ENCODE assay signal across 11 cellular contexts in genomic region chr3:23712095-23712494, GRCh38.
DNase-seq lines count a peak whose midpoint lies in the region; ATAC-seq, FAIRE-seq and TF ChIP-seq lines count a peak whose summit lies in the region.
"Had no signal": no experiment of that assay in that cellular context is flagged by ENCODE, and none has a peak within 500 bp of the region (broad histone marks: within the 10 kb centered on the region; RNA-seq: fewer than 3 reads in every experiment).

No MANE protein-coding gene starts in this region.

- peaks cover 19 to 25% of the 10 kb centered on the region in 2 donors for H3K4me1 Mint-ChIP-seq in natural killer cell treated with Interleukin-12 subunit alpha and Interleukin-12 subunit beta and Interleukin-15 and Interleukin-18, amount 100 ng/mL, for 72 hours (ENCODE audit: low read depth in 2 of 2)
- H3K4me1 Mint-ChIP-seq in natural killer cell = peaks cover 23 to 27% of the 10 kb centered on the region in 2 donors

- H4K20me1 ChIP-seq in endothelial cell of umbilical vein (replicated peaks; ENCODE audit: control insufficient read depth, extremely low read depth, insufficient read depth, low read length) = no peaks in the 10 kb centered on the region

- H3K36me3 Mint-ChIP-seq in natural killer cell treated with Interleukin-12 subunit alpha and Interleukin-12 subunit beta and Interleukin-15 and Interleukin-18, amount 100 ng/mL, for 72 hours = no peaks in the 10 kb centered on the region
- H3K36me3 Mint-ChIP-seq in natural killer cell = peaks cover 7% of the 10 kb centered on the region

- H3K4me3 ChIP-seq in endothelial cell of umbilical vein (replicated peaks in 1 of 3; ENCODE audit: insufficient read depth in 1 of 3, low read depth in 1 of 3, low read length in 3 of 3) = no peak overlapping the region
- H3K4me3 ChIP-seq in thoracic aorta = peak overlapping the region; percentile 10
- no peak overlapping the region for H3K4me3 ChIP-seq in SJCRH30
- H3K4me3 ChIP-seq in left lung = no peak overlapping the region
- H3K4me3 ChIP-seq: SJSA1 had no signal

- dilution Hi-C loops in endothelial cell of umbilical vein (cut with MboI; ENCODE audit: extremely low pct_ligation_motif_present, low sequenced_read_pairs) = no loop called here

- BruUV-seq in endothelial cell of umbilical vein (replicated peaks; lab: Mats Ljungman, UMichigan) = no TSS peak

- H3K9me1 ChIP-seq in endothelial cell of umbilical vein (replicated peaks; ENCODE audit: control insufficient read depth, extremely low read depth, insufficient read depth, low read length) = no peaks in the 10 kb centered on the region

- H3K9ac ChIP-seq in endothelial cell of umbilical vein (replicated peaks; ENCODE audit: extremely low read depth, insufficient read depth, low read length) = no peak overlapping the region

- no peak for DNase-seq in natural killer cell treated with Interleukin-12 subunit alpha and Interleukin-12 subunit beta and Interleukin-15 and Interleukin-18, amount 100 ng/mL, for 72 hours (ENCODE audit: low spot score)
- DNase-seq in natural killer cell (no peak), endothelial cell of umbilical vein (ENCODE audit: low read depth, low spot score) (no peak), thoracic aorta (ENCODE audit: low spot score) (no peak), OCI-M2 (lab: John Stamatoyannopoulos, UW; ENCODE audit: unreplicated experiment) (no peak), SJCRH30 (no peak), left lung (no peak)
- DNase-seq: activated T-cell treated with anti-CD3 and anti-CD28 coated beads, Interleukin-2, amount 50 U/mL, for 24 hours had no signal

- FAIRE-seq in endothelial cell of umbilical vein (lab: Jason Lieb, UNC) = no peak

- no peak overlapping the region for H3K27ac Mint-ChIP-seq in natural killer cell treated with Interleukin-12 subunit alpha and Interleukin-12 subunit beta and Interleukin-15 and Interleukin-18, amount 100 ng/mL, for 72 hours
- no peak overlapping the region for H3K27ac Mint-ChIP-seq in natural killer cell
- H3K27ac Mint-ChIP-seq: activated T-cell treated with anti-CD3 and anti-CD28 coated beads, Interleukin-2, amount 50 U/mL, for 24 hours had no signal

- H3K79me2 ChIP-seq in endothelial cell of umbilical vein (ENCODE audit: control insufficient read depth, insufficient read depth, low read length) = no peaks in the 10 kb centered on the region

- TF ChIP-seq POLR2A in endothelial cell of umbilical vein (IDR thresholded peaks at IDR 0.05; ENCODE audit: low read depth, low read length) = no peak

- no peak overlapping the region for H2AFZ ChIP-seq in endothelial cell of umbilical vein (ENCODE audit: low read depth, low read length)

- H3K4me2 ChIP-seq in endothelial cell of umbilical vein (ENCODE audit: insufficient read depth, low read length) = peak overlapping the region; percentile 76

- POLR2A ChIA-PET in endothelial cell of umbilical vein (lab: Charles Lee) = no interaction called here

- H3K9me3 ChIP-seq in endothelial cell of umbilical vein (replicated peaks; ENCODE audit: control insufficient read depth, insufficient read depth, low read length) = no peaks in the 10 kb centered on the region
- H3K9me3 ChIP-seq in thoracic aorta = no peaks in the 10 kb centered on the region
- H3K9me3 ChIP-seq in SJCRH30 (replicated peaks) = no peaks in the 10 kb centered on the region
- H3K9me3 ChIP-seq in left lung = no peaks in the 10 kb centered on the region

- peak; percentile 68 to 76 for ATAC-seq in natural killer cell treated with Interleukin-12 subunit alpha and Interleukin-12 subunit beta and Interleukin-15 and Interleukin-18, amount 100 ng/mL, for 72 hours
- ATAC-seq in natural killer cell (no peak), HG03135 (IDR thresholded peaks at IDR 0.05; ENCODE audit: unreplicated experiment) (peak; percentile 79), thoracic aorta (ENCODE audit: insufficient number of reproducible peaks, low FRiP score, low read depth) (no peak), left lung (no peak)

- no peak overlapping the region for H3K27ac ChIP-seq in endothelial cell of umbilical vein (ENCODE audit: insufficient read depth, low read depth, low read length)
- no peak overlapping the region for H3K27ac ChIP-seq in thoracic aorta
- no peak overlapping the region for H3K27ac ChIP-seq in SJCRH30
- H3K27ac ChIP-seq in left lung = peak overlapping the region in 1 of 2 donors; percentile 18
- H3K27ac ChIP-seq: epithelial cell of prostate, SJSA1 had no signal

- H3K9me3 Mint-ChIP-seq in natural killer cell treated with Interleukin-12 subunit alpha and Interleukin-12 subunit beta and Interleukin-15 and Interleukin-18, amount 100 ng/mL, for 72 hours = no peaks in the 10 kb centered on the region
- no peaks in the 10 kb centered on the region for H3K9me3 Mint-ChIP-seq in natural killer cell

- H3K4me3 Mint-ChIP-seq in natural killer cell treated with Interleukin-12 subunit alpha and Interleukin-12 subunit beta and Interleukin-15 and Interleukin-18, amount 100 ng/mL, for 72 hours = no peak overlapping the region
- no peak overlapping the region for H3K4me3 Mint-ChIP-seq in natural killer cell
- H3K4me3 Mint-ChIP-seq: activated T-cell treated with anti-CD3 and anti-CD28 coated beads, Interleukin-2, amount 50 U/mL, for 24 hours had no signal

- no peak for TF ChIP-seq CTCF in natural killer cell (IDR thresholded peaks at IDR 0.05)
- TF ChIP-seq CTCF in endothelial cell of umbilical vein (IDR thresholded peaks at IDR 0.05; ENCODE audit: extremely low read depth in 1 of 2, insufficient read depth in 1 of 2, low read depth in 1 of 2, low read length in 2 of 2) = no peak
- no peak for TF ChIP-seq CTCF in thoracic aorta (IDR thresholded peaks at IDR 0.05)
- TF ChIP-seq CTCF in left lung (IDR thresholded peaks at IDR 0.05) = no peak

- CTCF ChIA-PET in endothelial cell of umbilical vein (lab: Charles Lee) = interaction anchor here (1.2 to 1.4 kb wide), 3 partner anchors 11 to 97 kb away, joined by 3 read pairs; no protein-coding TSS in a partner anchor

- H3K36me3 ChIP-seq in endothelial cell of umbilical vein (ENCODE audit: control insufficient read depth in 2 of 2, extremely low read depth in 1 of 2, insufficient read depth in 2 of 2, low read length in 2 of 2) = no peaks in the 10 kb centered on the region
- H3K36me3 ChIP-seq in thoracic aorta = no peaks in the 10 kb centered on the region
- no peaks in the 10 kb centered on the region for H3K36me3 ChIP-seq in SJCRH30
- H3K36me3 ChIP-seq in left lung = no peaks in the 10 kb centered on the region
- H3K36me3 ChIP-seq: SJSA1 had no signal

- H3K4me1 ChIP-seq in endothelial cell of umbilical vein (ENCODE audit: control insufficient read depth, extremely low read depth, insufficient read depth, low read length) (peaks cover 13% of the 10 kb centered on the region), thoracic aorta (ENCODE audit: control insufficient read depth in 1 of 2, low read depth in 2 of 2) (peaks cover 0 to 12% of the 10 kb centered on the region in 2 donors), SJCRH30 (peaks cover 3% of the 10 kb centered on the region; the same call in 1 of the 2 replicates), left lung (peaks cover 0 to 4% of the 10 kb centered on the region in 2 donors)

- intact Hi-C loops in natural killer cell (cut with micrococcal nuclease) = no loop called here
- intact Hi-C loops in endothelial cell of umbilical vein (cut with micrococcal nuclease) = loop anchor here (2.0 kb wide), 1 partner anchor 49 kb away; no protein-coding TSS in a partner anchor
- intact Hi-C loops in left lung (cut with DNase I) = no loop called here

- H3K27me3 ChIP-seq in endothelial cell of umbilical vein (ENCODE audit: control insufficient read depth in 2 of 2, insufficient read depth in 2 of 2, low read length in 2 of 2) = no peaks in the 10 kb centered on the region
- H3K27me3 ChIP-seq in thoracic aorta (replicated peaks; ENCODE audit: insufficient read depth) = no peaks in the 10 kb centered on the region
- H3K27me3 ChIP-seq in SJCRH30 = no peaks in the 10 kb centered on the region
- H3K27me3 ChIP-seq in left lung = no peaks in the 10 kb centered on the region
- H3K27me3 ChIP-seq: SJSA1 had no signal

- peaks cover 0 to 8% of the 10 kb centered on the region in 2 donors for H3K27me3 Mint-ChIP-seq in natural killer cell treated with Interleukin-12 subunit alpha and Interleukin-12 subunit beta and Interleukin-15 and Interleukin-18, amount 100 ng/mL, for 72 hours
- peaks cover 0 to 6% of the 10 kb centered on the region in 2 donors for H3K27me3 Mint-ChIP-seq in natural killer cell (ENCODE audit: low read depth in 2 of 2)

TF ChIP-seq in endothelial cell of umbilical vein, 7 proteins besides CTCF, POLR2A, EP300 and RAD21:
- TF ChIP-seq POLR2AphosphoS5 (IDR thresholded peaks at IDR 0.05; ENCODE audit: insufficient read depth, low read depth, low read length) = no peak
- no peak for TF ChIP-seq JUN (IDR thresholded peaks at IDR 0.05; ENCODE audit: borderline replicate concordance, insufficient read depth, insufficient read length, low read depth)
- TF ChIP-seq MAX (IDR thresholded peaks at IDR 0.05; ENCODE audit: insufficient read depth, insufficient read length) = no peak
- TF ChIP-seq EZH2 (IDR thresholded peaks at IDR 0.05; ENCODE audit: borderline replicate concordance, low read depth, low read length, severe bottlenecking) = no peak
- no peak for TF ChIP-seq MYC (IDR thresholded peaks at IDR 0.05; ENCODE audit: low read depth, low read length)
- no peak for TF ChIP-seq FOS (IDR thresholded peaks at IDR 0.05; ENCODE audit: borderline replicate concordance, insufficient read depth, low read length)
- no peak for TF ChIP-seq GATA2 (IDR thresholded peaks at IDR 0.05; ENCODE audit: insufficient read depth, insufficient read length, low read depth, low read length)

Comparison
In these comparisons a context has a peak if more than half of its experiments do, and no peak if none do; other contexts are left out.
1. ATAC-seq: peak in natural killer cell treated with Interleukin-12 subunit alpha and Interleukin-12 subunit beta and Interleukin-15 and Interleukin-18, amount 100 ng/mL, for 72 hours (2 of 2) and HG03135 (single experiment); none in natural killer cell (0 of 3), thoracic aorta (single experiment) and left lung (single experiment).